Comparison of ENCODE assay signal across 33 cellular contexts in genomic region chrX:15127010-15127409, GRCh38.
DNase-seq lines count a peak whose midpoint lies in the region; ATAC-seq, FAIRE-seq and TF ChIP-seq lines count a peak whose summit lies in the region.
"Had no signal": no experiment of that assay in that cellular context is flagged by ENCODE, and none has a peak within 500 bp of the region (broad histone marks: within the 10 kb centered on the region; RNA-seq: fewer than 3 reads in every experiment).

No MANE protein-coding gene starts in this region.

- H3K14ac ChIP-seq in H9 (ENCODE audit: insufficient read depth, low read length): no peak overlapping the region

- H3K27me3 Mint-ChIP-seq in H9 (ENCODE audit: low read depth): no peaks in the 10 kb centered on the region; the same call in 1 of the 2 replicates
- H3K27me3 Mint-ChIP-seq: CD4-positive, alpha-beta memory T cell; stimulated activated naive CD8-positive, alpha-beta T cell treated with anti-CD3 and anti-CD28 coated beads, Interleukin-15, Interleukin-2, amounts not matched to agents 100 ng/mL and 50 ng/mL, for 24 hours had no signal

- H3K27ac ChIP-seq in H9 (ENCODE audit: insufficient read length, low read depth, low read length): no peak overlapping the region
- H3K27ac ChIP-seq in K562 (ENCODE audit: extremely low read depth, low read depth, low read length): no peak overlapping the region
- H3K27ac ChIP-seq: 22Rv1, ovary, testis, WERI-Rb-1 had no signal

- no peak for FAIRE-seq in K562 (lab: Jason Lieb, UNC)
- peak; percentile 28 for FAIRE-seq in frontal cortex (lab: Jason Lieb, UNC)
- FAIRE-seq: bronchial epithelial cell, GM12892 had no signal

- peak; percentile 20 for DNase-seq in DMS 273 (lab: John Stamatoyannopoulos, UW; ENCODE audit: unreplicated experiment)
- DNase-seq in DMS 273 treated with DMSO at 0.1 percent for 48 hours (lab: John Stamatoyannopoulos, UW): no peak
- DNase-seq in H9: no peak
- DNase-seq in K562 (ENCODE audit: extremely low read depth in 1 of 4, low spot score in 3 of 4): no peak
- DNase-seq in frontal cortex (ENCODE audit: low spot score in 2 of 2): no peak
- DNase-seq in NCI-H2196 (lab: John Stamatoyannopoulos, UW; ENCODE audit: unreplicated experiment): no peak
- DNase-seq in SHP77 treated with DMSO at 0.1 percent for 48 hours (lab: John Stamatoyannopoulos, UW): no peak
- DNase-seq: activated CD4-positive, alpha-beta T cell treated with anti-CD3 and anti-CD28 coated beads, Interleukin-2, amount 10 ng/mL, durations not matched to agents 24 days and 14 days; activated CD8-positive, alpha-beta memory T cell treated with anti-CD3 and anti-CD28 coated beads for 24 hours; activated naive CD4-positive, alpha-beta T cell treated with anti-CD3 and anti-CD28 coated beads, Interleukin-2, amount 50 U/mL, for 16 hours; activated T-cell treated with anti-CD3 and anti-CD28 coated beads for 4 hours; AML-193; CD4-positive, alpha-beta memory T cell; KBM-7; mesendoderm; NCI-H1105; NCI-H187 treated with DMSO at 0.1 percent for 48 hours; NCI-H226; NCI-H69; ovary; retina; SIG-M5; stimulated activated CD4-positive, alpha-beta T cell treated with anti-CD3 and anti-CD28 coated beads, Interleukin-1b, Interleukin-23, amount 100 ng/mL, for 48 hours; testis; WERI-Rb-1 had no signal

- CTCF ChIA-PET in K562 (lab: Yijun Ruan, JAX; ENCODE audit: low intra/inter-chr PET ratio): no interaction called here

- H4K5ac ChIP-seq in H9 (ENCODE audit: insufficient read length, low read depth, low read length): no peak overlapping the region

- H3K9me3 ChIP-seq in H9 (ENCODE audit: control insufficient read depth, low read depth, low read length) (no peaks in the 10 kb centered on the region), K562 (replicated peaks; ENCODE audit: control insufficient read depth, insufficient read depth, low read depth, low read length) (no peaks in the 10 kb centered on the region)
- H3K9me3 ChIP-seq: ovary, testis had no signal

- H3K18ac ChIP-seq in H9 (ENCODE audit: insufficient read length, low read depth, low read length): no peak overlapping the region

- no peak overlapping the region for H3K23ac ChIP-seq in H9 (ENCODE audit: insufficient read length, low read depth, low read length)

- BruUV-seq in K562 (replicated peaks; lab: Mats Ljungman, UMichigan): no TSS peak

- H3K56ac ChIP-seq in H9 (ENCODE audit: insufficient read length, low read depth, low read length): no peak overlapping the region

- no peak overlapping the region for H2BK120ac ChIP-seq in H9 (ENCODE audit: low read depth, low read length, poor library complexity, severe bottlenecking)

- no peak for TF ChIP-seq POLR2A in K562 (conservative IDR thresholded peaks at IDR 0.05)

- H4K91ac ChIP-seq in H9 (ENCODE audit: insufficient read length, low read depth, low read length): no peak overlapping the region

- H3K27ac Mint-ChIP-seq in H9: no peak overlapping the region
- H3K27ac Mint-ChIP-seq: activated CD4-positive, alpha-beta T cell treated with anti-CD3 and anti-CD28 coated beads, Interleukin-2, amount 10 ng/mL, durations not matched to agents 24 days and 14 days; activated T-helper 2 cell treated with anti-CD3 and anti-CD28 coated beads, Interferon-gamma antibody, Interleukin-2, Interleukin-4, amounts not matched to agents 10 μg/mL and 5 μg/mL and 100 μg/mL, durations not matched to agents 14 hours and 24 hours and 36 hours; CD4-positive, alpha-beta memory T cell; stimulated activated naive CD8-positive, alpha-beta T cell treated with anti-CD3 and anti-CD28 coated beads, Interleukin-15, Interleukin-2, amounts not matched to agents 100 ng/mL and 50 ng/mL, for 24 hours had no signal

- no peak overlapping the region for H2AK5ac ChIP-seq in H9 (ENCODE audit: insufficient read length, low read length)

- H3K79me2 ChIP-seq in H9 (ENCODE audit: insufficient read depth, low read length) (no peaks in the 10 kb centered on the region), K562 (ENCODE audit: control insufficient read depth, insufficient read depth, low read length) (no peaks in the 10 kb centered on the region)

- no peak overlapping the region for H3T11ph ChIP-seq in H9 (ENCODE audit: low read length)

- TF ChIP-seq EP300 in K562 (IDR thresholded peaks at IDR 0.05; ENCODE audit: low read length): no peak

- POLR2A ChIA-PET in K562 (lab: Yijun Ruan, JAX): no interaction called here

- H4K8ac ChIP-seq in H9 (replicated peaks; ENCODE audit: insufficient read length, low read depth, low read length): no peak overlapping the region

- H3K4me2 ChIP-seq in H9 (ENCODE audit: insufficient read depth, insufficient read length, low read length): no peak overlapping the region
- H3K4me2 ChIP-seq in K562 (ENCODE audit: insufficient read depth, low read length): no peak overlapping the region

- no peak overlapping the region for H2BK15ac ChIP-seq in H9 (ENCODE audit: low read depth, low read length)

- TF ChIP-seq RAD21 in K562 (CRISPR knock-in tag; conservative IDR thresholded peaks at IDR 0.05 in 1 of 2, IDR thresholded peaks at IDR 0.05 in 1 of 2): no peak

- H4K20me1 ChIP-seq in H9 (ENCODE audit: control insufficient read depth, insufficient read depth, insufficient read length) (no peaks in the 10 kb centered on the region), K562 (replicated peaks; ENCODE audit: control insufficient read depth, insufficient read depth, low read length) (no peaks in the 10 kb centered on the region)

- no CpG with 5 or more reads among the region's 1 CpG for WGBS in H9 (ENCODE audit: extremely low coverage, insufficient read length, low lambda C conversion rate)
- WGBS in K562 (ENCODE audit: insufficient coverage, low coverage, missing lambda C conversion rate): 5% methylated on average over 1 of the region's 1 CpG

- TF ChIP-seq CTCF in H9 (conservative IDR thresholded peaks at IDR 0.05): peak; percentile 36; the same call in 1 of the 3 replicates
- TF ChIP-seq CTCF in K562 (IDR thresholded peaks at IDR 0.05 in 2 of 3, conservative IDR thresholded peaks at IDR 0.05 in 1 of 3; ENCODE audit: insufficient read depth in 2 of 3, low read depth in 1 of 3, low read length in 3 of 3): no peak

- in situ Hi-C loops in K562 (cut with MboI): no loop called here

- H3K4me1 Mint-ChIP-seq in H9: no peaks in the 10 kb centered on the region
- H3K4me1 Mint-ChIP-seq: CD4-positive, alpha-beta memory T cell had no signal

- no peaks in the 10 kb centered on the region for H3K23me2 ChIP-seq in H9 (ENCODE audit: insufficient read length, low read depth, low read length, poor library complexity, severe bottlenecking)

- no peak overlapping the region for H3K4me3 Mint-ChIP-seq in H9
- H3K4me3 Mint-ChIP-seq: activated CD4-positive, alpha-beta T cell treated with anti-CD3 and anti-CD28 coated beads, Interleukin-2, amount 10 ng/mL, durations not matched to agents 24 days and 14 days; CD4-positive, alpha-beta memory T cell; stimulated activated naive CD8-positive, alpha-beta T cell treated with anti-CD3 and anti-CD28 coated beads, Interleukin-15, Interleukin-2, amounts not matched to agents 100 ng/mL and 50 ng/mL, for 24 hours had no signal

- no peak overlapping the region for H2BK12ac ChIP-seq in H9 (ENCODE audit: insufficient read length, low read depth, low read length)

- no peaks in the 10 kb centered on the region for H3K36me3 ChIP-seq in K562 (ENCODE audit: control insufficient read depth, insufficient read depth, low read length)
- H3K36me3 ChIP-seq: ovary, WERI-Rb-1 had no signal

- no peaks in the 10 kb centered on the region; a peak in 1 of 7 replicates for H3K36me3 Mint-ChIP-seq in H9 (ENCODE audit: insufficient read depth in 1 of 3, low read depth in 3 of 3)
- H3K36me3 Mint-ChIP-seq: CD4-positive, alpha-beta memory T cell had no signal

- no peak overlapping the region for H3K4me3 ChIP-seq in K562
- H3K4me3 ChIP-seq: ovary, testis had no signal

- H3K9ac ChIP-seq in H9 (ENCODE audit: extremely low read depth, insufficient read length, low read length): no peak overlapping the region
- H3K9ac ChIP-seq in K562 (ENCODE audit: insufficient read depth in 1 of 2, low read depth in 2 of 2, low read length in 2 of 2): no peak overlapping the region

- no peak overlapping the region for H3K4ac ChIP-seq in H9 (ENCODE audit: low read depth, low read length)

- H3K27me3 ChIP-seq in H9 (ENCODE audit: insufficient read depth, low read length) (no peaks in the 10 kb centered on the region), K562 (ENCODE audit: control insufficient read depth in 2 of 2, insufficient read depth in 2 of 2, low read length in 2 of 2) (no peaks in the 10 kb centered on the region)
- H3K27me3 ChIP-seq: ovary, testis had no signal

- no peak overlapping the region for H2BK5ac ChIP-seq in H9 (ENCODE audit: insufficient read length, low read length)

- ATAC-seq in K562: no peak
- ATAC-seq in HG02798 (IDR thresholded peaks at IDR 0.05; ENCODE audit: poor library complexity, unreplicated experiment): no peak
- ATAC-seq: left lobe of liver, Panc1 had no signal

- no peak overlapping the region for H2AFZ ChIP-seq in H9 (ENCODE audit: low read length)
- H2AFZ ChIP-seq in K562 (ENCODE audit: low read depth, low read length): no peak overlapping the region

- no peaks in the 10 kb centered on the region for H3K79me1 ChIP-seq in H9 (ENCODE audit: insufficient read depth, low read depth, low read length, poor library complexity, severe bottlenecking)

- H3K4me1 ChIP-seq in H9 (ENCODE audit: insufficient read depth, low read length) (no peaks in the 10 kb centered on the region; the same call in 1 of the 2 replicates), K562 (replicated peaks in 1 of 2; ENCODE audit: control insufficient read depth in 2 of 2, insufficient read depth in 2 of 2, low read length in 2 of 2) (no peaks in the 10 kb centered on the region)
- H3K4me1 ChIP-seq: testis had no signal

- no peaks in the 10 kb centered on the region for H3K9me1 ChIP-seq in K562 (ENCODE audit: control insufficient read depth, insufficient read depth, low read length)

- intact Hi-C loops in K562 (cut with micrococcal nuclease): no loop called here

- H3K9me3 Mint-ChIP-seq in H9: peaks cover 43 to 46% of the 10 kb centered on the region in 2 experiments
- H3K9me3 Mint-ChIP-seq: activated CD4-positive, alpha-beta T cell treated with anti-CD3 and anti-CD28 coated beads, Interleukin-2, amount 10 ng/mL, durations not matched to agents 24 days and 14 days; activated T-helper 2 cell treated with anti-CD3 and anti-CD28 coated beads, Interferon-gamma antibody, Interleukin-2, Interleukin-4, amounts not matched to agents 10 μg/mL and 5 μg/mL and 100 μg/mL, durations not matched to agents 14 hours and 24 hours and 36 hours; stimulated activated naive CD8-positive, alpha-beta T cell treated with anti-CD3 and anti-CD28 coated beads, Interleukin-15, Interleukin-2, amounts not matched to agents 100 ng/mL and 50 ng/mL, for 24 hours had no signal

- H2BK20ac ChIP-seq in H9 (ENCODE audit: low read depth, low read length, poor library complexity, severe bottlenecking): no peak overlapping the region
